10 cellular contexts compared by ENCODE assay signal in genomic region chr15:57079446-57079845, GRCh38.
DNase-seq lines count a peak whose midpoint lies in the region; TF ChIP-seq lines count a peak whose summit lies in the region.
"Had no signal": no experiment of that assay in that cellular context is flagged by ENCODE, and none has a peak within 500 bp of the region (broad histone marks: within the 10 kb centered on the region; RNA-seq: fewer than 3 reads in every experiment).

No MANE protein-coding gene starts in this region.

- H3K27me3 ChIP-seq in SJCRH30, result no peaks in the 10 kb centered on the region

- TF ChIP-seq CTCF in CD14-positive monocyte (IDR thresholded peaks at IDR 0.05), result peak; percentile 60
- TF ChIP-seq CTCF in astrocyte of the spinal cord (IDR thresholded peaks at IDR 0.05; ENCODE audit: low read depth, low read length), result peak; percentile 21

- no peak overlapping the region for H3K27ac ChIP-seq in SJCRH30

- H3K4me3 Mint-ChIP-seq in CD14-positive monocyte, result peak overlapping the region in 1 of 2 donors; percentile 43
- H3K4me3 Mint-ChIP-seq in activated CD4-positive, alpha-beta T cell treated with anti-CD3 and anti-CD28 coated beads, Interleukin-2, amount 10 ng/mL, durations not matched to agents 24 days and 14 days, result no peak overlapping the region
- H3K4me3 Mint-ChIP-seq: B cell, T-cell had no signal

- intact Hi-C loops in CD14-positive monocyte (cut with micrococcal nuclease), result no loop called here
- intact Hi-C loops in activated CD4-positive, alpha-beta T cell treated with anti-CD3 and anti-CD28 coated beads, Interleukin-2, amount 10 ng/mL, durations not matched to agents 24 days and 14 days (cut with micrococcal nuclease), result no loop called here

- peaks cover 16% of the 10 kb centered on the region for H3K4me1 Mint-ChIP-seq in CD14-positive monocyte
- H3K4me1 Mint-ChIP-seq in activated CD4-positive, alpha-beta T cell treated with anti-CD3 and anti-CD28 coated beads, Interleukin-2, amount 10 ng/mL, durations not matched to agents 24 days and 14 days, result peaks cover 8% of the 10 kb centered on the region

- peaks cover 0 to 2% of the 10 kb centered on the region in 2 donors for H3K36me3 Mint-ChIP-seq in CD14-positive monocyte
- H3K36me3 Mint-ChIP-seq in activated CD4-positive, alpha-beta T cell treated with anti-CD3 and anti-CD28 coated beads, Interleukin-2, amount 10 ng/mL, durations not matched to agents 24 days and 14 days (ENCODE audit: low read depth), result no peaks in the 10 kb centered on the region

- H3K4me3 ChIP-seq in astrocyte of the spinal cord (ENCODE audit: low read depth, low read length), result no peak overlapping the region
- no peak overlapping the region for H3K4me3 ChIP-seq in SJCRH30

- no peak for DNase-seq in CD14-positive monocyte (ENCODE audit: low spot score)
- peak; percentile 62 for DNase-seq in KBM-7
- DNase-seq in astrocyte of the spinal cord (ENCODE audit: low read depth, low spot score), result peak; percentile 59
- DNase-seq in lung microvascular endothelial cell (ENCODE audit: low read depth in 2 of 2), result peak; percentile 25 to 30
- no peak for DNase-seq in NCI-H226
- DNase-seq in NCI-H2107 (lab: John Stamatoyannopoulos, UW), result no peak
- no peak for DNase-seq in activated CD4-positive, alpha-beta T cell treated with anti-CD3 and anti-CD28 coated beads, Interleukin-2, amount 10 ng/mL, durations not matched to agents 24 days and 14 days
- no peak for DNase-seq in SJCRH30

- no peaks in the 10 kb centered on the region for H3K27me3 Mint-ChIP-seq in CD14-positive monocyte (ENCODE audit: low read depth in 3 of 3)
- no peaks in the 10 kb centered on the region for H3K27me3 Mint-ChIP-seq in activated CD4-positive, alpha-beta T cell treated with anti-CD3 and anti-CD28 coated beads, Interleukin-2, amount 10 ng/mL, durations not matched to agents 24 days and 14 days
- H3K27me3 Mint-ChIP-seq: B cell, T-cell had no signal

- H3K36me3 ChIP-seq in SJCRH30, result no peaks in the 10 kb centered on the region

- H3K9me3 ChIP-seq in SJCRH30 (replicated peaks), result no peaks in the 10 kb centered on the region

- in situ Hi-C loops in KBM-7 (cut with MboI; ENCODE audit: low pct_unique_long_range_greater_than_20kb, low sequenced_read_pairs), result no loop called here
- in situ Hi-C loops in astrocyte of the spinal cord (cut with HindIII; ENCODE audit: low sequenced_read_pairs), result no loop called here

- no peaks in the 10 kb centered on the region for H3K4me1 ChIP-seq in SJCRH30

- H3K27ac Mint-ChIP-seq in CD14-positive monocyte, result no peak overlapping the region
- H3K27ac Mint-ChIP-seq in activated CD4-positive, alpha-beta T cell treated with anti-CD3 and anti-CD28 coated beads, Interleukin-2, amount 10 ng/mL, durations not matched to agents 24 days and 14 days, result no peak overlapping the region
- H3K27ac Mint-ChIP-seq: B cell, T-cell had no signal

- no peaks in the 10 kb centered on the region for H3K9me3 Mint-ChIP-seq in CD14-positive monocyte
- no peaks in the 10 kb centered on the region for H3K9me3 Mint-ChIP-seq in activated CD4-positive, alpha-beta T cell treated with anti-CD3 and anti-CD28 coated beads, Interleukin-2, amount 10 ng/mL, durations not matched to agents 24 days and 14 days
- H3K9me3 Mint-ChIP-seq: T-cell had no signal

Comparison
In these comparisons a context has a peak if more than half of its experiments do, and no peak if none do; other contexts are left out.
1. DNase-seq: peak in KBM-7 (single experiment), astrocyte of the spinal cord (single experiment) and lung microvascular endothelial cell (2 of 2); none in CD14-positive monocyte (single experiment), NCI-H226 (single experiment), NCI-H2107 (single experiment), activated CD4-positive, alpha-beta T cell treated with anti-CD3 and anti-CD28 coated beads, Interleukin-2, amount 10 ng/mL, durations not matched to agents 24 days and 14 days (single experiment) and SJCRH30 (0 of 2).